Comparison of ENCODE assay signal across 20 cellular contexts in genomic region chr11:66144000-66144678, GRCh38.
"Had no signal": no experiment of that assay in that cellular context is flagged by ENCODE, and none has a peak within 500 bp of the region (broad histone marks: within the 10 kb centered on the region; RNA-seq: fewer than 3 reads in every experiment).

No MANE protein-coding gene starts in this region.

- H3K27me3 ChIP-seq: esophagus squamous epithelium, left lung, right atrium auricular region had no signal

- H3K36me3 ChIP-seq: esophagus squamous epithelium, left lung, right atrium auricular region, thoracic aorta had no signal

- H3K4me3 ChIP-seq: coronary artery, esophagus squamous epithelium, left lung, right atrium auricular region, smooth muscle cell, thoracic aorta had no signal

- H3K27me3 Mint-ChIP-seq: activated CD8-positive, alpha-beta memory T cell treated with anti-CD3 and anti-CD28 coated beads, Interleukin-2, amount 10 ng/mL, durations not matched to agents 7 days and 5 days; activated naive CD4-positive, alpha-beta T cell treated with anti-CD3 and anti-CD28 coated beads, Interleukin-2, amount 10 ng/mL, durations not matched to agents 7 days and 5 days; natural killer cell treated with Interleukin-12 subunit alpha and Interleukin-12 subunit beta and Interleukin-15 and Interleukin-18, amount 100 ng/mL, for 72 hours had no signal

- H3K4me3 Mint-ChIP-seq: activated CD8-positive, alpha-beta memory T cell treated with anti-CD3 and anti-CD28 coated beads, Interleukin-2, amount 10 ng/mL, durations not matched to agents 7 days and 5 days; activated naive CD4-positive, alpha-beta T cell treated with anti-CD3 and anti-CD28 coated beads, Interleukin-2, amount 10 ng/mL, durations not matched to agents 7 days and 5 days; natural killer cell treated with Interleukin-12 subunit alpha and Interleukin-12 subunit beta and Interleukin-15 and Interleukin-18, amount 100 ng/mL, for 72 hours had no signal

- DNase-seq: activated CD4-positive, alpha-beta T cell treated with anti-CD3 and anti-CD28 coated beads for 1 hour; activated CD4-positive, alpha-beta T cell treated with anti-CD3 and anti-CD28 coated beads, Interleukin-2, amount 50 U/mL, for 4 hours; activated CD8-positive, alpha-beta memory T cell treated with anti-CD3 and anti-CD28 coated beads, Interleukin-2, amount 10 ng/mL, durations not matched to agents 7 days and 5 days; activated naive CD4-positive, alpha-beta T cell treated with anti-CD3 and anti-CD28 coated beads, Interleukin-2, amount 10 ng/mL, durations not matched to agents 7 days and 5 days; activated T-cell treated with anti-CD3 and anti-CD28 coated beads, Interleukin-2, amount 50 U/mL, for 1 hour; central memory CD4-positive, alpha-beta T cell; esophagus squamous epithelium; hypothalamus; kidney; left lung; mammary epithelial cell; stimulated activated CD4-positive, alpha-beta T cell treated with anti-CD3 and anti-CD28 coated beads, Interleukin-4, amount 100 ng/mL, for 4 hours; stimulated activated CD8-positive, alpha-beta memory T cell treated with anti-CD3 and anti-CD28 coated beads, Interleukin-4, amount 100 ng/mL, for 48 hours; T-helper 9 cell had no signal

- H3K4me1 ChIP-seq: right atrium auricular region had no signal

- H3K9me3 Mint-ChIP-seq: natural killer cell treated with Interleukin-12 subunit alpha and Interleukin-12 subunit beta and Interleukin-15 and Interleukin-18, amount 100 ng/mL, for 72 hours had no signal

- H3K4me2 ChIP-seq: smooth muscle cell had no signal

- ATAC-seq: activated CD8-positive, alpha-beta memory T cell treated with anti-CD3 and anti-CD28 coated beads, Interleukin-2, amount 10 ng/mL, durations not matched to agents 7 days and 5 days; left lung; natural killer cell treated with Interleukin-12 subunit alpha and Interleukin-12 subunit beta and Interleukin-15 and Interleukin-18, amount 100 ng/mL, for 72 hours had no signal

- H3K27ac ChIP-seq: coronary artery, esophagus squamous epithelium, left lung, right atrium auricular region, thoracic aorta had no signal

- H3K9me3 ChIP-seq: left lung, right atrium auricular region, thoracic aorta had no signal

- H3K27ac Mint-ChIP-seq: activated CD8-positive, alpha-beta memory T cell treated with anti-CD3 and anti-CD28 coated beads, Interleukin-2, amount 10 ng/mL, durations not matched to agents 7 days and 5 days; activated T-helper 2 cell treated with anti-CD3 and anti-CD28 coated beads, Interferon-gamma antibody, Interleukin-2, Interleukin-4, amounts not matched to agents 10 μg/mL and 5 μg/mL and 100 μg/mL, durations not matched to agents 14 hours and 24 hours and 36 hours had no signal
